ENCODE assay signal across 8 cellular contexts in genomic region chr18:48949606-48950535, GRCh38. TPM values are rescaled to one million over a fixed set of nuclear protein-coding genes. Genes with fewer than 3 reads are reported as not detected.
DNase-seq lines count a peak whose midpoint lies in the region; ATAC-seq and TF ChIP-seq lines count a peak whose summit lies in the region.

No MANE protein-coding gene starts in this region.

- ATAC-seq in HG03442 (IDR thresholded peaks at IDR 0.05; ENCODE audit: unreplicated experiment), result no peak
- no peak for ATAC-seq in GM18511 (IDR thresholded peaks at IDR 0.05; ENCODE audit: unreplicated experiment)

- intact Hi-C loops in ascending aorta (cut with DNase I), result loop anchor here (2.0 to 10.0 kb wide), 5 partner anchors 92 to 865 kb away; partner anchors contain the start of gene ACAA2

- H3K9me3 ChIP-seq in ascending aorta, result no peaks in the 10 kb centered on the region
- no peaks in the 10 kb centered on the region for H3K9me3 ChIP-seq in iPS-20b (ENCODE audit: insufficient read depth, low read depth, low read length)
- no peaks in the 10 kb centered on the region for H3K9me3 ChIP-seq in smooth muscle cell (replicated peaks; ENCODE audit: low read depth)

- TF ChIP-seq CTCF in 22Rv1 (IDR thresholded peaks at IDR 0.05), result peak; percentile 31
- no peak for TF ChIP-seq CTCF in ascending aorta (IDR thresholded peaks at IDR 0.05)
- TF ChIP-seq CTCF in smooth muscle cell (IDR thresholded peaks at IDR 0.05; ENCODE audit: borderline replicate concordance, insufficient read depth, poor library complexity, severe bottlenecking), result peak; percentile 5

- peak overlapping the region; percentile 94 for H3K27ac ChIP-seq in 22Rv1
- peak overlapping the region; percentile 97 to 99 for H3K27ac ChIP-seq in ascending aorta
- no peak overlapping the region for H3K27ac ChIP-seq in iPS-20b (ENCODE audit: low read length)
- H3K27ac ChIP-seq in smooth muscle cell (ENCODE audit: low read depth), result peak overlapping the region; percentile 100

- H3K4me3 ChIP-seq in GM08714 (ENCODE audit: low read length) (peak overlapping the region; percentile 81), ascending aorta (peak overlapping the region; percentile 88 to 94), iPS-20b (ENCODE audit: low read length) (peak overlapping the region; percentile 86), smooth muscle cell (peak overlapping the region; percentile 97)

- no peak overlapping the region for H2AFZ ChIP-seq in smooth muscle cell (ENCODE audit: low read depth)

- H3K79me2 ChIP-seq in smooth muscle cell (ENCODE audit: low read depth), result peaks cover 79% of the 10 kb centered on the region

- H3K27me3 ChIP-seq in ascending aorta, result no peaks in the 10 kb centered on the region
- H3K27me3 ChIP-seq in iPS-20b (ENCODE audit: insufficient read depth, low read length), result peaks cover 55% of the 10 kb centered on the region; the same call in 1 of the 2 replicates
- H3K27me3 ChIP-seq in smooth muscle cell (ENCODE audit: low read depth), result no peaks in the 10 kb centered on the region

- DNase-seq in NCI-H69 (lab: John Stamatoyannopoulos, UW) (peak; percentile 96), ascending aorta (ENCODE audit: low spot score in 2 of 2) (no peak), smooth muscle cell (lab: John Stamatoyannopoulos, UW; ENCODE audit: unreplicated experiment) (no peak)

- H4K20me1 ChIP-seq in smooth muscle cell (ENCODE audit: low read depth), result peaks cover 67% of the 10 kb centered on the region

- H3F3A ChIP-seq in smooth muscle cell (ENCODE audit: low read depth), result peaks cover 34% of the 10 kb centered on the region

- under 1% methylated on average over 63 of the region's 79 CpGs for whole genome bisulfite sequencing in smooth muscle cell (ENCODE audit: low lambda C conversion rate)

- peaks cover 9 to 30% of the 10 kb centered on the region in 2 donors for H3K4me1 ChIP-seq in ascending aorta
- H3K4me1 ChIP-seq in iPS-20b (ENCODE audit: insufficient read depth, low read length), result peaks cover 23% of the 10 kb centered on the region
- peaks cover 22% of the 10 kb centered on the region for H3K4me1 ChIP-seq in smooth muscle cell (ENCODE audit: low read depth)

- H3K9ac ChIP-seq in iPS-20b (ENCODE audit: low read depth, low read length), result peak overlapping the region; percentile 71; the same call in 1 of the 2 replicates
- H3K9ac ChIP-seq in smooth muscle cell (ENCODE audit: low read depth), result peak overlapping the region; percentile 100

- H3K4me2 ChIP-seq in smooth muscle cell, result peak overlapping the region; percentile 91

- H3K36me3 ChIP-seq in ascending aorta, result peaks cover 3 to 16% of the 10 kb centered on the region in 2 donors
- peaks cover 27% of the 10 kb centered on the region for H3K36me3 ChIP-seq in iPS-20b (ENCODE audit: insufficient read depth, low read depth, low read length)
- no peaks in the 10 kb centered on the region for H3K36me3 ChIP-seq in smooth muscle cell (ENCODE audit: low read depth)

RNA-seq across cellular contexts. Expression of gene SMAD7, which starts 0.9 kb away (rescaled TPM):
- total RNA-seq in ascending aorta (76.5 TPM), smooth muscle cell (114 and 142 TPM in 2 replicates)
- polyA plus RNA-seq in smooth muscle cell, result 134 and 136 TPM in 2 replicates

Comparison
In these comparisons a context has a peak if more than half of its experiments do, and no peak if none do; other contexts are left out.
1. CTCF ChIP-seq: peak in 22Rv1 (single experiment) and smooth muscle cell (single experiment); none in ascending aorta (0 of 3).
2. Peak in every context shown above with its lines, with median percentiles within 50 percentile points of each other: H3K4me3 ChIP-seq.